In the genomic region with DNA sequence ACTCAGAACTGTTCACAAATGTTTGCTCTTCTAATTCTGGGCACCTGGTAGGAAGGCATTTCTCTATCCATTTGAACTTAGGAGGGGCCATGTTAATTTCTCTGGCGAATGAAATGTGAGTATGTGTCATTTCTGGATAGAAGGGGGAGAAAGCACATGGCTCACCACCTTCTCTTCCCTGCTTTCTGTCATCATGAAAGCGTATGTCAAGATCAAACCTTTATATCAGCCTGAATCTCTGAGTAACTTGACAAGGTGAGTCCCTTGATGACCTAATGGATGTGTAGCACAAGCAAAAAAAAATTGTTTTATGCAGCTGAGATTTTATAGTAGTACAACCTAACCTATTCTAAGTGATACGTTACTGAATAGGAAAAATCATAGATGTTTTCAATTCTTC, we compare ENCODE assay signal across 23 cellular contexts. TPM values are rescaled to one million over a fixed set of nuclear protein-coding genes. Genes with fewer than 3 reads are reported as not detected.
"Had no signal": no experiment of that assay in that cellular context is flagged by ENCODE, and none has a peak within 500 bp of the region (broad histone marks: within the 10 kb centered on the region; RNA-seq: fewer than 3 reads in every experiment).

No MANE protein-coding gene starts in this region.

- H3K27ac Mint-ChIP-seq: activated B cell treated with CpG ODN at 0.5 μM for 24 hours; activated naive CD8-positive, alpha-beta T cell treated with anti-CD3 and anti-CD28 coated beads, Interleukin-2, amount 10 ng/mL, durations not matched to agents 7 days and 5 days; T-helper 1 cell treated with Interleukin-12 subunit alpha and Interleukin-12 subunit beta and Interleukin-4 antibody, amounts not matched to agents 30 μg/mL and 1 μg/mL, for 36 hours had no signal

- H3K4me3 Mint-ChIP-seq: activated B cell treated with CpG ODN at 0.5 μM for 24 hours; activated naive CD8-positive, alpha-beta T cell treated with anti-CD3 and anti-CD28 coated beads, Interleukin-2, amount 10 ng/mL, durations not matched to agents 7 days and 5 days; T-helper 1 cell treated with Interleukin-12 subunit alpha and Interleukin-12 subunit beta and Interleukin-4 antibody, amounts not matched to agents 30 μg/mL and 1 μg/mL, for 36 hours had no signal

- H3K9me3 Mint-ChIP-seq: activated B cell treated with CpG ODN at 0.5 μM for 24 hours; activated naive CD8-positive, alpha-beta T cell treated with anti-CD3 and anti-CD28 coated beads, Interleukin-2, amount 10 ng/mL, durations not matched to agents 7 days and 5 days; T-helper 1 cell treated with Interleukin-12 subunit alpha and Interleukin-12 subunit beta and Interleukin-4 antibody, amounts not matched to agents 30 μg/mL and 1 μg/mL, for 36 hours had no signal

- H3K27me3 Mint-ChIP-seq: activated B cell treated with CpG ODN at 0.5 μM for 24 hours; activated naive CD8-positive, alpha-beta T cell treated with anti-CD3 and anti-CD28 coated beads, Interleukin-2, amount 10 ng/mL, durations not matched to agents 7 days and 5 days had no signal

- ATAC-seq: HepG2 had no signal

- H3K4me1 Mint-ChIP-seq: activated B cell treated with CpG ODN at 0.5 μM for 24 hours had no signal

- DNase-seq: activated B cell treated with CpG ODN at 0.5 μM for 24 hours; activated CD4-positive, alpha-beta T cell treated with anti-CD3 and anti-CD28 coated beads for 1 hour; activated CD8-positive, alpha-beta memory T cell treated with anti-CD3 and anti-CD28 coated beads, Interleukin-2, amount 50 U/mL, for 4 hours; activated effector memory CD4-positive, alpha-beta T cell treated with Interleukin-2 at 50 U/mL for 16 hours; activated naive CD4-positive, alpha-beta T cell; activated naive CD8-positive, alpha-beta T cell treated with anti-CD3 and anti-CD28 coated beads, Interleukin-2, amount 10 ng/mL, durations not matched to agents 7 days and 5 days; aorta; caudate nucleus; colonic mucosa; NCI-H1092; NCI-H1417; NCI-H1694; NCI-H2029 treated with DMSO at 0.1 percent for 48 hours; NCI-H446; NCI-H524; Peyer's patch; Right ventricle myocardium superior; T-helper 9 cell had no signal

RNA-seq across cellular contexts. Expression of a gene that starts 12.1 kb away (rescaled TPM):
- total RNA-seq: activated B cell treated with CpG ODN at 0.5 μM for 24 hours, aorta, breast epithelium, HepG2, MCF 10A, Right ventricle myocardium superior, SJSA1 had no signal
